1 cellular context compared by ENCODE assay signal in the genomic region with DNA sequence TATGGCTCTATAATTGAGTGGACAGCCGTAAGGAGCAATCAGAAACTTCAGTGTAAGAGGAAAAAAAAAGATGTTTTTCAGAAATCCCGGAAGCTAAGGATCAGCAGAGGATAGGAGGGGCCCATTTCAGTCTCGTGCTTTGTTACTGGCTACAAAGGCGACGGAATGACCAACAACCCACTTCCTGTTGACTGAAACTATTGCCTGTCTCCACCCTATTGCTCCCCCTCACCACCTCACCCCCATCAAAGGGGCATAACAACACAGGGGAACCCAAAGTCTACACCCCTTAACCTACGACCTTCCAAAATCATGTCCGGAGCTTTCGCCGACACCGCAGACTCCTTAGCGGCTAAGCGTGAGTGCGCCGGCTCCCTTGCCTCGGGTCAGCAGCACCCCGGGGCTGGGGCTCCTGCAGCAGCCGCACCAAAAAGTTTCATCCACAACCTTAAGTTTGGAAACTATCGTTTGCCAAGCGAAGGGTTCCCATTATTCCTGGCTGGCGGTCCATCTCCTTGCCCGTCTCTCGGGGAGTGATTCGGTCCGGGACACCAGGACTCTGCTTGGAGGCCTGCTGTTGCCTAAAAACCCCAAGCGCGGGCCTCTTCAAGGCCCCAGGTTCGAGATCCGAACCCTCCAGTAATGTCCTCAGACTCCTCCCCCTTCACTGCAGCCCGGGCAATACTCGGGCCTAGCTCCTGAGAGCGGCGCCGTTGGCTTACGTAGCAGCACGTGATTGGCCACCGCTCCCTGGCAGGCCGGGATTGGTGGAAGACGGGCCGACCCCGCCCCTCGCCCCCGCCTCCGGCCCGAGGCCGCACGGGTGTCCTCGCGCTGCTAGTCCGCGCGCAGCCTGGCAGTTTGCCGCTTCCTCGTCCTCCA.
A peak's percentile ranks its signal among the peaks of the same experiment; 100 is the strongest.
TF ChIP-seq lines count a peak whose summit lies in the region.

Gene TPP2, plus strand, starts transcription at position 840 of the 882 bp plus-strand sequence. CDS start 53 bp downstream, outside the sequence.

TF ChIP-seq in HepG2, 621 proteins besides CTCF, POLR2A, EP300 and RAD21 (continued from another document and continues in another):
- TF ChIP-seq, protein P1, sequence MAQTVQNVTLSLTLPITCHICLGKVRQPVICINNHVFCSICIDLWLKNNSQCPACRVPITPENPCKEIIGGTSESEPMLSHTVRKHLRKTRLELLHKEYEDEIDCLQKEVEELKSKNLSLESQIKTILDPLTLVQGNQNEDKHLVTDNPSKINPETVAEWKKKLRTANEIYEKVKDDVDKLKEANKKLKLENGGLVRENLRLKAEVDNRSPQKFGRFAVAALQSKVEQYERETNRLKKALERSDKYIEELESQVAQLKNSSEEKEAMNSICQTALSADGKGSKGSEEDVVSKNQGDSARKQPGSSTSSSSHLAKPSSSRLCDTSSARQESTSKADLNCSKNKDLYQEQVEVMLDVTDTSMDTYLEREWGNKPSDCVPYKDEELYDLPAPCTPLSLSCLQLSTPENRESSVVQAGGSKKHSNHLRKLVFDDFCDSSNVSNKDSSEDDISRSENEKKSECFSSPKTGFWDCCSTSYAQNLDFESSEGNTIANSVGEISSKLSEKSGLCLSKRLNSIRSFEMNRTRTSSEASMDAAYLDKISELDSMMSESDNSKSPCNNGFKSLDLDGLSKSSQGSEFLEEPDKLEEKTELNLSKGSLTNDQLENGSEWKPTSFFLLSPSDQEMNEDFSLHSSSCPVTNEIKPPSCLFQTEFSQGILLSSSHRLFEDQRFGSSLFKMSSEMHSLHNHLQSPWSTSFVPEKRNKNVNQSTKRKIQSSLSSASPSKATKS (CRISPR knock-in tag; IDR thresholded peaks at IDR 0.05): peak; percentile 79
- TF ChIP-seq ZUFSP (CRISPR knock-in tag; IDR thresholded peaks at IDR 0.05; ENCODE audit: borderline replicate concordance): no peak
- TF ChIP-seq ZSCAN29 (CRISPR knock-in tag; conservative IDR thresholded peaks at IDR 0.05): 0 out of 2 replicates have a peak, but pooled peaks have one; percentile 9
- TF ChIP-seq ZFP36 (IDR thresholded peaks at IDR 0.05; ENCODE audit: borderline replicate concordance, low read depth, low read length, partially characterized antibody): no peak
- peak; percentile 79 for TF ChIP-seq NCOA1 (CRISPR knock-in tag; IDR thresholded peaks at IDR 0.05)
- no peak for TF ChIP-seq ZBTB21 (CRISPR knock-in tag; IDR thresholded peaks at IDR 0.05)
- TF ChIP-seq ZNF12 (CRISPR knock-in tag; IDR thresholded peaks at IDR 0.05): no peak
- TF ChIP-seq ZNF382 (CRISPR knock-in tag; IDR thresholded peaks at IDR 0.05; ENCODE audit: borderline replicate concordance): no peak
- peak; percentile 89 for TF ChIP-seq RFX5 (IDR thresholded peaks at IDR 0.05; ENCODE audit: low read depth, low read length)
- TF ChIP-seq ZNF720 (CRISPR knock-in tag; IDR thresholded peaks at IDR 0.05): no peak
- no peak; the same call in 1 of the 2 replicates for TF ChIP-seq KLF9 (CRISPR knock-in tag; IDR thresholded peaks at IDR 0.05; ENCODE audit: low read depth)
- TF ChIP-seq MAFF (IDR thresholded peaks at IDR 0.05; ENCODE audit: low read depth, low read length): no peak
- no peak for TF ChIP-seq ZNF768 (CRISPR knock-in tag; IDR thresholded peaks at IDR 0.05)
- peak; percentile 18 for TF ChIP-seq ZNF564 (CRISPR knock-in tag; IDR thresholded peaks at IDR 0.05)
- 0 out of 2 replicates have a peak, but pooled peaks have one; percentile 60 for TF ChIP-seq ZNF446 (CRISPR knock-in tag; IDR thresholded peaks at IDR 0.05)
- 0 out of 2 replicates have a peak, but pooled peaks have one; percentile 10 for TF ChIP-seq ZNF160 (CRISPR knock-in tag; IDR thresholded peaks at IDR 0.05)
- no peak for TF ChIP-seq RBAK (CRISPR knock-in tag; IDR thresholded peaks at IDR 0.05)
- TF ChIP-seq, protein P2, sequence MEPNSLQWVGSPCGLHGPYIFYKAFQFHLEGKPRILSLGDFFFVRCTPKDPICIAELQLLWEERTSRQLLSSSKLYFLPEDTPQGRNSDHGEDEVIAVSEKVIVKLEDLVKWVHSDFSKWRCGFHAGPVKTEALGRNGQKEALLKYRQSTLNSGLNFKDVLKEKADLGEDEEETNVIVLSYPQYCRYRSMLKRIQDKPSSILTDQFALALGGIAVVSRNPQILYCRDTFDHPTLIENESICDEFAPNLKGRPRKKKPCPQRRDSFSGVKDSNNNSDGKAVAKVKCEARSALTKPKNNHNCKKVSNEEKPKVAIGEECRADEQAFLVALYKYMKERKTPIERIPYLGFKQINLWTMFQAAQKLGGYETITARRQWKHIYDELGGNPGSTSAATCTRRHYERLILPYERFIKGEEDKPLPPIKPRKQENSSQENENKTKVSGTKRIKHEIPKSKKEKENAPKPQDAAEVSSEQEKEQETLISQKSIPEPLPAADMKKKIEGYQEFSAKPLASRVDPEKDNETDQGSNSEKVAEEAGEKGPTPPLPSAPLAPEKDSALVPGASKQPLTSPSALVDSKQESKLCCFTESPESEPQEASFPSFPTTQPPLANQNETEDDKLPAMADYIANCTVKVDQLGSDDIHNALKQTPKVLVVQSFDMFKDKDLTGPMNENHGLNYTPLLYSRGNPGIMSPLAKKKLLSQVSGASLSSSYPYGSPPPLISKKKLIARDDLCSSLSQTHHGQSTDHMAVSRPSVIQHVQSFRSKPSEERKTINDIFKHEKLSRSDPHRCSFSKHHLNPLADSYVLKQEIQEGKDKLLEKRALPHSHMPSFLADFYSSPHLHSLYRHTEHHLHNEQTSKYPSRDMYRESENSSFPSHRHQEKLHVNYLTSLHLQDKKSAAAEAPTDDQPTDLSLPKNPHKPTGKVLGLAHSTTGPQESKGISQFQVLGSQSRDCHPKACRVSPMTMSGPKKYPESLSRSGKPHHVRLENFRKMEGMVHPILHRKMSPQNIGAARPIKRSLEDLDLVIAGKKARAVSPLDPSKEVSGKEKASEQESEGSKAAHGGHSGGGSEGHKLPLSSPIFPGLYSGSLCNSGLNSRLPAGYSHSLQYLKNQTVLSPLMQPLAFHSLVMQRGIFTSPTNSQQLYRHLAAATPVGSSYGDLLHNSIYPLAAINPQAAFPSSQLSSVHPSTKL (CRISPR knock-in tag; IDR thresholded peaks at IDR 0.05): peak; percentile 25
- TF ChIP-seq YEATS4 (CRISPR knock-in tag; IDR thresholded peaks at IDR 0.05; ENCODE audit: borderline replicate concordance): peak; percentile 42; the same call in 1 of the 2 replicates
- TF ChIP-seq ZNF292 (CRISPR knock-in tag; IDR thresholded peaks at IDR 0.05; ENCODE audit: borderline replicate concordance, low read depth): no peak
- TF ChIP-seq, protein P3, sequence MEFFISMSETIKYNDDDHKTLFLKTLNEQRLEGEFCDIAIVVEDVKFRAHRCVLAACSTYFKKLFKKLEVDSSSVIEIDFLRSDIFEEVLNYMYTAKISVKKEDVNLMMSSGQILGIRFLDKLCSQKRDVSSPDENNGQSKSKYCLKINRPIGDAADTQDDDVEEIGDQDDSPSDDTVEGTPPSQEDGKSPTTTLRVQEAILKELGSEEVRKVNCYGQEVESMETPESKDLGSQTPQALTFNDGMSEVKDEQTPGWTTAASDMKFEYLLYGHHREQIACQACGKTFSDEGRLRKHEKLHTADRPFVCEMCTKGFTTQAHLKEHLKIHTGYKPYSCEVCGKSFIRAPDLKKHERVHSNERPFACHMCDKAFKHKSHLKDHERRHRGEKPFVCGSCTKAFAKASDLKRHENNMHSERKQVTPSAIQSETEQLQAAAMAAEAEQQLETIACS (CRISPR knock-in tag; IDR thresholded peaks at IDR 0.05): no peak
- TF ChIP-seq HOXA9 (CRISPR knock-in tag; IDR thresholded peaks at IDR 0.05; ENCODE audit: borderline replicate concordance): no peak
- 0 out of 2 replicates have a peak, but pooled peaks have one; percentile 6 for TF ChIP-seq ZC3H13 (CRISPR knock-in tag; IDR thresholded peaks at IDR 0.05)
- no peak for TF ChIP-seq RAD51 (IDR thresholded peaks at IDR 0.05; ENCODE audit: borderline replicate concordance)
- TF ChIP-seq ATAD3A (CRISPR knock-in tag; IDR thresholded peaks at IDR 0.05): 0 out of 2 replicates have a peak, but pooled peaks have one; percentile 34
- TF ChIP-seq NR2F6 (IDR thresholded peaks at IDR 0.05): no peak
- TF ChIP-seq NR2F6 (CRISPR knock-in tag; IDR thresholded peaks at IDR 0.05): no peak
- TF ChIP-seq TBX2 (CRISPR knock-in tag; IDR thresholded peaks at IDR 0.05; ENCODE audit: borderline replicate concordance): peak; percentile 50
- TF ChIP-seq, protein P4, sequence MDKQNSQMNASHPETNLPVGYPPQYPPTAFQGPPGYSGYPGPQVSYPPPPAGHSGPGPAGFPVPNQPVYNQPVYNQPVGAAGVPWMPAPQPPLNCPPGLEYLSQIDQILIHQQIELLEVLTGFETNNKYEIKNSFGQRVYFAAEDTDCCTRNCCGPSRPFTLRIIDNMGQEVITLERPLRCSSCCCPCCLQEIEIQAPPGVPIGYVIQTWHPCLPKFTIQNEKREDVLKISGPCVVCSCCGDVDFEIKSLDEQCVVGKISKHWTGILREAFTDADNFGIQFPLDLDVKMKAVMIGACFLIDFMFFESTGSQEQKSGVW (CRISPR knock-in tag; IDR thresholded peaks at IDR 0.05; ENCODE audit: borderline replicate concordance): no peak
- TF ChIP-seq JDP2 (CRISPR knock-in tag; IDR thresholded peaks at IDR 0.05; ENCODE audit: borderline replicate concordance): no peak; the same call in 1 of the 2 replicates
- no peak for TF ChIP-seq ZFAT (CRISPR knock-in tag; conservative IDR thresholded peaks at IDR 0.05)
- TF ChIP-seq ZNF747 (CRISPR knock-in tag; IDR thresholded peaks at IDR 0.05; ENCODE audit: borderline replicate concordance): no peak
- no peak for TF ChIP-seq ZNF276 (CRISPR knock-in tag; IDR thresholded peaks at IDR 0.05; ENCODE audit: low read depth)
- TF ChIP-seq, protein P5, sequence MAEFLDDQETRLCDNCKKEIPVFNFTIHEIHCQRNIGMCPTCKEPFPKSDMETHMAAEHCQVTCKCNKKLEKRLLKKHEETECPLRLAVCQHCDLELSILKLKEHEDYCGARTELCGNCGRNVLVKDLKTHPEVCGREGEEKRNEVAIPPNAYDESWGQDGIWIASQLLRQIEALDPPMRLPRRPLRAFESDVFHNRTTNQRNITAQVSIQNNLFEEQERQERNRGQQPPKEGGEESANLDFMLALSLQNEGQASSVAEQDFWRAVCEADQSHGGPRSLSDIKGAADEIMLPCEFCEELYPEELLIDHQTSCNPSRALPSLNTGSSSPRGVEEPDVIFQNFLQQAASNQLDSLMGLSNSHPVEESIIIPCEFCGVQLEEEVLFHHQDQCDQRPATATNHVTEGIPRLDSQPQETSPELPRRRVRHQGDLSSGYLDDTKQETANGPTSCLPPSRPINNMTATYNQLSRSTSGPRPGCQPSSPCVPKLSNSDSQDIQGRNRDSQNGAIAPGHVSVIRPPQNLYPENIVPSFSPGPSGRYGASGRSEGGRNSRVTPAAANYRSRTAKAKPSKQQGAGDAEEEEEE (CRISPR knock-in tag; IDR thresholded peaks at IDR 0.05; ENCODE audit: borderline replicate concordance): no peak
- TF ChIP-seq, protein P6, sequence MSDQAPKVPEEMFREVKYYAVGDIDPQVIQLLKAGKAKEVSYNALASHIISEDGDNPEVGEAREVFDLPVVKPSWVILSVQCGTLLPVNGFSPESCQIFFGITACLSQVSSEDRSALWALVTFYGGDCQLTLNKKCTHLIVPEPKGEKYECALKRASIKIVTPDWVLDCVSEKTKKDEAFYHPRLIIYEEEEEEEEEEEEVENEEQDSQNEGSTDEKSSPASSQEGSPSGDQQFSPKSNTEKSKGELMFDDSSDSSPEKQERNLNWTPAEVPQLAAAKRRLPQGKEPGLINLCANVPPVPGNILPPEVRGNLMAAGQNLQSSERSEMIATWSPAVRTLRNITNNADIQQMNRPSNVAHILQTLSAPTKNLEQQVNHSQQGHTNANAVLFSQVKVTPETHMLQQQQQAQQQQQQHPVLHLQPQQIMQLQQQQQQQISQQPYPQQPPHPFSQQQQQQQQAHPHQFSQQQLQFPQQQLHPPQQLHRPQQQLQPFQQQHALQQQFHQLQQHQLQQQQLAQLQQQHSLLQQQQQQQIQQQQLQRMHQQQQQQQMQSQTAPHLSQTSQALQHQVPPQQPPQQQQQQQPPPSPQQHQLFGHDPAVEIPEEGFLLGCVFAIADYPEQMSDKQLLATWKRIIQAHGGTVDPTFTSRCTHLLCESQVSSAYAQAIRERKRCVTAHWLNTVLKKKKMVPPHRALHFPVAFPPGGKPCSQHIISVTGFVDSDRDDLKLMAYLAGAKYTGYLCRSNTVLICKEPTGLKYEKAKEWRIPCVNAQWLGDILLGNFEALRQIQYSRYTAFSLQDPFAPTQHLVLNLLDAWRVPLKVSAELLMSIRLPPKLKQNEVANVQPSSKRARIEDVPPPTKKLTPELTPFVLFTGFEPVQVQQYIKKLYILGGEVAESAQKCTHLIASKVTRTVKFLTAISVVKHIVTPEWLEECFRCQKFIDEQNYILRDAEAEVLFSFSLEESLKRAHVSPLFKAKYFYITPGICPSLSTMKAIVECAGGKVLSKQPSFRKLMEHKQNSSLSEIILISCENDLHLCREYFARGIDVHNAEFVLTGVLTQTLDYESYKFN (CRISPR knock-in tag; conservative IDR thresholded peaks at IDR 0.05): 0 out of 2 replicates have a peak, but pooled peaks have one; percentile 26
- TF ChIP-seq HMG20A (CRISPR knock-in tag; IDR thresholded peaks at IDR 0.05; ENCODE audit: borderline replicate concordance): no peak; the same call in 1 of the 2 replicates
- TF ChIP-seq ZNF20 (CRISPR knock-in tag; IDR thresholded peaks at IDR 0.05): 0 out of 2 replicates have a peak, but pooled peaks have one; percentile 61
- TF ChIP-seq, protein P7, sequence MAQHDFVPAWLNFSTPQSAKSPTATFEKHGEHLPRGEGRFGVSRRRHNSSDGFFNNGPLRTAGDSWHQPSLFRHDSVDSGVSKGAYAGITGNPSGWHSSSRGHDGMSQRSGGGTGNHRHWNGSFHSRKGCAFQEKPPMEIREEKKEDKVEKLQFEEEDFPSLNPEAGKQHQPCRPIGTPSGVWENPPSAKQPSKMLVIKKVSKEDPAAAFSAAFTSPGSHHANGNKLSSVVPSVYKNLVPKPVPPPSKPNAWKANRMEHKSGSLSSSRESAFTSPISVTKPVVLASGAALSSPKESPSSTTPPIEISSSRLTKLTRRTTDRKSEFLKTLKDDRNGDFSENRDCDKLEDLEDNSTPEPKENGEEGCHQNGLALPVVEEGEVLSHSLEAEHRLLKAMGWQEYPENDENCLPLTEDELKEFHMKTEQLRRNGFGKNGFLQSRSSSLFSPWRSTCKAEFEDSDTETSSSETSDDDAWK (CRISPR knock-in tag; IDR thresholded peaks at IDR 0.05): no peak
